1 cellular context compared by ENCODE assay signal in genomic region chr12:120650249-120650690, GRCh38.
TF ChIP-seq lines count a peak whose summit lies in the region.

No MANE protein-coding gene starts in this region.

TF ChIP-seq in WTC11, 78 proteins besides CTCF, POLR2A, EP300 and RAD21 (continued from another document):
- TF ChIP-seq PRDM15 (CRISPR knock-in tag; IDR thresholded peaks at IDR 0.05), result no peak
- no peak for TF ChIP-seq FOXP1 (CRISPR knock-in tag; IDR thresholded peaks at IDR 0.05; ENCODE audit: borderline replicate concordance)
- no peak for TF ChIP-seq CBFB (CRISPR knock-in tag; IDR thresholded peaks at IDR 0.05; ENCODE audit: low read depth)
- no peak for TF ChIP-seq GRHL2 (CRISPR knock-in tag; IDR thresholded peaks at IDR 0.05; ENCODE audit: insufficient replicate concordance, severe bottlenecking)
- TF ChIP-seq TCF7 (CRISPR knock-in tag; IDR thresholded peaks at IDR 0.05; ENCODE audit: low read depth), result no peak
- no peak for TF ChIP-seq RELA (CRISPR knock-in tag; IDR thresholded peaks at IDR 0.05; ENCODE audit: borderline replicate concordance)
- TF ChIP-seq, protein P1, sequence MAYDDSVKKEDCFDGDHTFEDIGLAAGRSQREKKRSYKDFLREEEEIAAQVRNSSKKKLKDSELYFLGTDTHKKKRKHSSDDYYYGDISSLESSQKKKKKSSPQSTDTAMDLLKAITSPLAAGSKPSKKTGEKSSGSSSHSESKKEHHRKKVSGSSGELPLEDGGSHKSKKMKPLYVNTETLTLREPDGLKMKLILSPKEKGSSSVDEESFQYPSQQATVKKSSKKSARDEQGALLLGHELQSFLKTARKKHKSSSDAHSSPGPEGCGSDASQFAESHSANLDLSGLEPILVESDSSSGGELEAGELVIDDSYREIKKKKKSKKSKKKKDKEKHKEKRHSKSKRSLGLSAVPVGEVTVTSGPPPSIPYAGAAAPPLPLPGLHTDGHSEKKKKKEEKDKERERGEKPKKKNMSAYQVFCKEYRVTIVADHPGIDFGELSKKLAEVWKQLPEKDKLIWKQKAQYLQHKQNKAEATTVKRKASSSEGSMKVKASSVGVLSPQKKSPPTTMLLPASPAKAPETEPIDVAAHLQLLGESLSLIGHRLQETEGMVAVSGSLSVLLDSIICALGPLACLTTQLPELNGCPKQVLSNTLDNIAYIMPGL (CRISPR knock-in tag; IDR thresholded peaks at IDR 0.05), result no peak
- no peak for TF ChIP-seq E2F1 (CRISPR knock-in tag; IDR thresholded peaks at IDR 0.05)
